17 cellular contexts compared by ENCODE assay signal in the genomic region with DNA sequence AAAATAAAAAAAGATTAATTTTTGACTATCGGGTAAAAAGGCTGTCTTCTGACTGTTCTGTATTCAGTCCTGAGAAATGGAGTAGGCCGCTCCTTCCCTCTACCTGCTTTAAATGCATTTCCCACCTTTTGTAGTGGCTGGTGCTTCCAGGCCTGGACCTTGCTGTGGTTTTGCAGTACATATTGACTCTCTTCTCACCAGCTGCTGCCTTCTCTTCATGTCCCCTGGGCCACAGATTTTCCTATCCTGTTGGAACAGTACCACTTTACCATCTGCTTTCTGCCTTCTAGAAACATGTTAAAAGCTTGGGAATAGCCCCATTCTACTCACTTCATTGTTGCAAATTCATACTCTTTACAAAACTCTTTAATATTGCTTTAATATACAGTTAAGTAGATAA. TPM values are rescaled to one million over a fixed set of nuclear protein-coding genes. Genes with fewer than 3 reads are reported as not detected.
"Had no signal": no experiment of that assay in that cellular context is flagged by ENCODE, and none has a peak within 500 bp of the region (broad histone marks: within the 10 kb centered on the region; RNA-seq: fewer than 3 reads in every experiment).

No MANE protein-coding gene starts in this region.

- H3K36me3 ChIP-seq: esophagus muscularis mucosa, left ventricle myocardium inferior, neural progenitor cell, prostate gland, right atrium auricular region, suprapubic skin, transverse colon, uterus had no signal

- H3K4me1 ChIP-seq: neural progenitor cell, prostate gland, uterus had no signal

- H3K27ac ChIP-seq: esophagus muscularis mucosa, left ventricle myocardium inferior, neural progenitor cell, prostate gland, right atrium auricular region, suprapubic skin, transverse colon, uterus had no signal

- H3K27me3 ChIP-seq: esophagus muscularis mucosa, neural progenitor cell, right atrium auricular region, suprapubic skin, transverse colon, uterus had no signal

- DNase-seq: activated CD4-positive, alpha-beta T cell treated with anti-CD3 and anti-CD28 coated beads for 36 hours; activated CD4-positive, alpha-beta T cell treated with anti-CD3 and anti-CD28 coated beads, Interleukin-2, amount 50 U/mL, for 48 hours; activated gamma-delta T cell; effector CD8-positive, alpha-beta T cell; immature natural killer cell; kidney glomerular epithelial cell; left ventricle myocardium inferior; mucosa of descending colon; naive thymus-derived CD4-positive, alpha-beta T cell; stimulated activated naive CD8-positive, alpha-beta T cell treated with anti-CD3 and anti-CD28 coated beads, Interleukin-15, amount 100 ng/mL, for 72 hours; transverse colon; uterus had no signal

- H3K4me3 ChIP-seq: esophagus muscularis mucosa, left ventricle myocardium inferior, mucosa of descending colon, neural progenitor cell, prostate gland, right atrium auricular region, suprapubic skin, transverse colon, uterus had no signal

- H3K9me3 ChIP-seq: esophagus muscularis mucosa, left ventricle myocardium inferior, mucosa of descending colon, prostate gland, right atrium auricular region, suprapubic skin, transverse colon, uterus had no signal

RNA-seq across cellular contexts. Expression of gene SEMA3C, which starts 17.1 kb away (rescaled TPM):
- total RNA-seq: activated CD4-positive, alpha-beta T cell treated with anti-CD3 and anti-CD28 coated beads for 36 hours had no signal
- polyA plus RNA-seq: naive thymus-derived CD4-positive, alpha-beta T cell had no signal
